Comparison of ENCODE assay signal across 14 cellular contexts in genomic region chr18:58624011-58624410, GRCh38. TPM values are rescaled to one million over a fixed set of nuclear protein-coding genes. Genes with fewer than 3 reads are reported as not detected.
"Had no signal": no experiment of that assay in that cellular context is flagged by ENCODE, and none has a peak within 500 bp of the region (broad histone marks: within the 10 kb centered on the region; RNA-seq: fewer than 3 reads in every experiment).

No MANE protein-coding gene starts in this region.

- DNase-seq: activated CD4-positive, alpha-beta memory T cell treated with anti-CD3 and anti-CD28 coated beads for 36 hours; activated T-cell treated with anti-CD3 and anti-CD28 coated beads, Interleukin-2, amount 50 U/mL, for 48 hours; body of pancreas; cerebellar nuclear complex; dermis blood vessel endothelial cell; erythroblast; head of caudate nucleus; pancreas; T-helper 9 cell had no signal

- H3K4me2 ChIP-seq: smooth muscle cell had no signal

- H3K4me3 ChIP-seq: body of pancreas, pancreas, smooth muscle cell, tibial nerve had no signal

- H3K27ac ChIP-seq: body of pancreas, pancreas, tibial nerve had no signal

- H3K4me3 Mint-ChIP-seq: activated CD4-positive, alpha-beta memory T cell treated with anti-CD3 and anti-CD28 coated beads for 36 hours; neural crest cell; stimulated activated effector memory CD8-positive, alpha-beta T cell treated with anti-CD3 and anti-CD28 coated beads, Interleukin-12 subunit alpha, Interleukin-12 subunit beta, amount 100 ng/mL, for 72 hours had no signal

- H3K36me3 ChIP-seq: pancreas, tibial nerve had no signal

- H3K9me3 Mint-ChIP-seq: activated CD4-positive, alpha-beta memory T cell treated with anti-CD3 and anti-CD28 coated beads for 36 hours; neural crest cell; stimulated activated effector memory CD8-positive, alpha-beta T cell treated with anti-CD3 and anti-CD28 coated beads, Interleukin-12 subunit alpha, Interleukin-12 subunit beta, amount 100 ng/mL, for 72 hours had no signal

- H3K4me1 ChIP-seq: body of pancreas, pancreas, tibial nerve had no signal

- H3K27me3 ChIP-seq: body of pancreas, pancreas, tibial nerve had no signal

- H3K9me3 ChIP-seq: body of pancreas, pancreas, tibial nerve had no signal

- FAIRE-seq: keratinocyte, pancreas had no signal

- H3K27ac Mint-ChIP-seq: activated CD4-positive, alpha-beta memory T cell treated with anti-CD3 and anti-CD28 coated beads for 36 hours; stimulated activated effector memory CD8-positive, alpha-beta T cell treated with anti-CD3 and anti-CD28 coated beads, Interleukin-12 subunit alpha, Interleukin-12 subunit beta, amount 100 ng/mL, for 72 hours had no signal

- H3K36me3 Mint-ChIP-seq: activated CD4-positive, alpha-beta memory T cell treated with anti-CD3 and anti-CD28 coated beads for 36 hours; stimulated activated effector memory CD8-positive, alpha-beta T cell treated with anti-CD3 and anti-CD28 coated beads, Interleukin-12 subunit alpha, Interleukin-12 subunit beta, amount 100 ng/mL, for 72 hours had no signal

- ATAC-seq: body of pancreas; pancreas; stimulated activated effector memory CD8-positive, alpha-beta T cell treated with anti-CD3 and anti-CD28 coated beads, Interleukin-12 subunit alpha, Interleukin-12 subunit beta, amount 100 ng/mL, for 72 hours had no signal

RNA-seq across cellular contexts. Expression of gene ALPK2, which starts 4.9 kb away (rescaled TPM):
- total RNA-seq: neural crest cell had no signal
